In genomic region chr11:7889985-7890384, GRCh38 we compare ENCODE assay signal across 14 cellular contexts. TPM values are rescaled to one million over a fixed set of nuclear protein-coding genes. Genes with fewer than 3 reads are reported as not detected.
A peak's percentile ranks its signal among the peaks of the same experiment; 100 is the strongest.
DNase-seq lines count a peak whose midpoint lies in the region; ATAC-seq, FAIRE-seq and TF ChIP-seq lines count a peak whose summit lies in the region.
"Had no signal": no experiment of that assay in that cellular context is flagged by ENCODE, and none has a peak within 500 bp of the region (broad histone marks: within the 10 kb centered on the region; RNA-seq: fewer than 3 reads in every experiment).

No MANE protein-coding gene starts in this region.

- H3K4me3 ChIP-seq in osteoblast (ENCODE audit: insufficient read depth, low read length) = peak overlapping the region; percentile 62
- H3K4me3 ChIP-seq in effector memory CD4-positive, alpha-beta T cell (ENCODE audit: insufficient read depth, low read depth, low read length, poor library complexity, severe bottlenecking) = no peak overlapping the region
- no peak overlapping the region for H3K4me3 ChIP-seq in mesendoderm (ENCODE audit: low read length)
- H3K4me3 ChIP-seq: esophagus muscularis mucosa had no signal

- no peak overlapping the region for H3K56ac ChIP-seq in mesendoderm (ENCODE audit: low read length)

- ATAC-seq in HG02642 (IDR thresholded peaks at IDR 0.05; ENCODE audit: poor library complexity, unreplicated experiment) (peak; percentile 40), HG03520 (IDR thresholded peaks at IDR 0.05; ENCODE audit: unreplicated experiment) (no peak)

- peak overlapping the region; percentile 82 for H3K4me2 ChIP-seq in osteoblast (ENCODE audit: insufficient read depth, low read length)
- H3K4me2 ChIP-seq in mesendoderm (ENCODE audit: low read length) = no peak overlapping the region

- no peak overlapping the region for H2BK15ac ChIP-seq in mesendoderm (replicated peaks; ENCODE audit: low read depth)

- H3K23ac ChIP-seq in mesendoderm (ENCODE audit: low read length) = no peak overlapping the region

- no peaks in the 10 kb centered on the region for H4K20me1 ChIP-seq in osteoblast (ENCODE audit: insufficient read depth, low read length)

- H2BK5ac ChIP-seq in mesendoderm (ENCODE audit: low read length) = no peak overlapping the region

- no peak overlapping the region for H2AK5ac ChIP-seq in mesendoderm (ENCODE audit: low read length)

- no peak overlapping the region for H4K5ac ChIP-seq in mesendoderm (ENCODE audit: low read length)

- TF ChIP-seq CTCF in osteoblast (IDR thresholded peaks at IDR 0.05; ENCODE audit: extremely low read depth, low read depth, low read length) = no peak

- H3K4ac ChIP-seq in mesendoderm (ENCODE audit: low read depth, low read length) = no peak overlapping the region

- peak; percentile 88 for FAIRE-seq in GM12892 (lab: Jason Lieb, UNC)
- FAIRE-seq: colon had no signal

- peaks cover 5% of the 10 kb centered on the region for H3K79me1 ChIP-seq in mesendoderm (ENCODE audit: low read length)

- no CpG with 5 or more reads among the region's 5 CpGs for WGBS in mesendoderm (ENCODE audit: extremely low coverage, insufficient coverage, low lambda C conversion rate)

- H3K27ac ChIP-seq in osteoblast (ENCODE audit: low read depth, low read length) (peak overlapping the region; percentile 47), mesendoderm (ENCODE audit: low read depth, low read length) (no peak overlapping the region)
- H3K27ac ChIP-seq in effector memory CD4-positive, alpha-beta T cell (ENCODE audit: insufficient read depth, low read length, poor library complexity, severe bottlenecking) = no peak overlapping the region
- H3K27ac ChIP-seq: esophagus muscularis mucosa had no signal

- no peak overlapping the region for H3K18ac ChIP-seq in mesendoderm (ENCODE audit: low read length)

- H2BK120ac ChIP-seq in mesendoderm (ENCODE audit: low read depth, low read length) = no peak overlapping the region

- no peaks in the 10 kb centered on the region for H3K27me3 ChIP-seq in osteoblast (ENCODE audit: insufficient read depth, low read length)
- H3K27me3 ChIP-seq in effector memory CD4-positive, alpha-beta T cell (replicated peaks; ENCODE audit: control insufficient read depth, insufficient read depth, low read length, poor library complexity, severe bottlenecking) = no peaks in the 10 kb centered on the region
- no peaks in the 10 kb centered on the region for H3K27me3 ChIP-seq in mesendoderm (ENCODE audit: insufficient read depth, low read length, poor library complexity)

- no peak for TF ChIP-seq POLR2A in GM12892 (IDR thresholded peaks at IDR 0.05; ENCODE audit: low read depth, low read length)

- no peaks in the 10 kb centered on the region for H3K9me3 ChIP-seq in osteoblast (ENCODE audit: low read depth, low read length)
- no peaks in the 10 kb centered on the region for H3K9me3 ChIP-seq in effector memory CD4-positive, alpha-beta T cell (ENCODE audit: control insufficient read depth, low read length)
- H3K9me3 ChIP-seq: esophagus muscularis mucosa had no signal

- H3K79me2 ChIP-seq in osteoblast (ENCODE audit: insufficient read depth, low read length) = no peaks in the 10 kb centered on the region
- H3K79me2 ChIP-seq in mesendoderm (ENCODE audit: control insufficient read depth, insufficient read depth, low read length) = peaks cover 3% of the 10 kb centered on the region

- H2AFZ ChIP-seq in osteoblast (ENCODE audit: low read length) = peak overlapping the region; percentile 91

- H3K36me3 ChIP-seq in osteoblast (ENCODE audit: insufficient read depth, low read length) = no peaks in the 10 kb centered on the region
- H3K36me3 ChIP-seq in effector memory CD4-positive, alpha-beta T cell (ENCODE audit: control insufficient read depth, insufficient read depth, low read length) = no peaks in the 10 kb centered on the region
- no peaks in the 10 kb centered on the region for H3K36me3 ChIP-seq in mesendoderm (ENCODE audit: control insufficient read depth, insufficient read depth, low read length)
- H3K36me3 ChIP-seq: esophagus muscularis mucosa had no signal

- no peak overlapping the region for H4K8ac ChIP-seq in mesendoderm (ENCODE audit: low read depth, low read length)

- no peak overlapping the region for H3K9ac ChIP-seq in mesendoderm (ENCODE audit: low read length)

- DNase-seq in GM12892 (ENCODE audit: insufficient read length) = no peak
- DNase-seq in OCI-M1 (lab: John Stamatoyannopoulos, UW) = peak; percentile 27
- no peak for DNase-seq in osteoblast (ENCODE audit: insufficient read length, low spot score, missing footprints)
- DNase-seq in mucosa of gallbladder (ENCODE audit: low spot score) = no peak
- DNase-seq in effector memory CD4-positive, alpha-beta T cell = no peak
- DNase-seq in mesendoderm = no peak
- DNase-seq: NCI-H226 had no signal

- H3K4me1 ChIP-seq in osteoblast (ENCODE audit: insufficient read depth, low read length) = peaks cover 31% of the 10 kb centered on the region
- no peaks in the 10 kb centered on the region for H3K4me1 ChIP-seq in effector memory CD4-positive, alpha-beta T cell (ENCODE audit: control insufficient read depth, insufficient read depth, low read length, poor library complexity, severe bottlenecking)
- peaks cover 8% of the 10 kb centered on the region for H3K4me1 ChIP-seq in mesendoderm (ENCODE audit: control insufficient read depth, low read depth, low read length)

RNA-seq across cellular contexts. Expression of gene OR10A6, which starts 41.1 kb away (rescaled TPM):
- polyA plus RNA-seq in GM12892 (2012; ENCODE audit: missing spikeins) = not detected
- under 0.01 and 0.29 TPM in 2 replicates for total RNA-seq in osteoblast
- total RNA-seq in mucosa of gallbladder = not detected
- polyA plus RNA-seq in mesendoderm (2013, experiment 1 of 2) = not detected
- not detected for polyA plus RNA-seq in mesendoderm (2013, experiment 2 of 2)
- total RNA-seq: esophagus muscularis mucosa, pulmonary artery endothelial cell, RPMI7951, subcutaneous adipose tissue had no signal

RNA-seq across cellular contexts. Expression of gene OR10A3, which starts 51.5 kb away (rescaled TPM):
- polyA plus RNA-seq in GM12892 (2012; ENCODE audit: missing spikeins) = not detected
- total RNA-seq in osteoblast (under 0.01 TPM in 2 replicates), mucosa of gallbladder (not detected)
- polyA plus RNA-seq in mesendoderm (2013, experiment 1 of 2) = not detected
- not detected for polyA plus RNA-seq in mesendoderm (2013, experiment 2 of 2)
- total RNA-seq: esophagus muscularis mucosa, pulmonary artery endothelial cell, RPMI7951, subcutaneous adipose tissue had no signal

RNA-seq across cellular contexts. Expression of gene OR5P3, which starts 59.3 kb away (rescaled TPM):
- polyA plus RNA-seq in GM12892 (2012; ENCODE audit: missing spikeins) = not detected
- total RNA-seq in osteoblast = not detected in 2 replicates
- not detected for total RNA-seq in mucosa of gallbladder
- polyA plus RNA-seq in mesendoderm (2013, experiment 1 of 2) = 0.13 TPM
- 0.08 TPM for polyA plus RNA-seq in mesendoderm (2013, experiment 2 of 2)
- total RNA-seq: esophagus muscularis mucosa, pulmonary artery endothelial cell, RPMI7951, subcutaneous adipose tissue had no signal
